In genomic region chr20:50478162-50479036, GRCh38 we compare ENCODE assay signal across 8 cellular contexts. TPM values are rescaled to one million over a fixed set of nuclear protein-coding genes. Genes with fewer than 3 reads are reported as not detected.
DNase-seq lines count a peak whose midpoint lies in the region; ATAC-seq and TF ChIP-seq lines count a peak whose summit lies in the region.

No MANE protein-coding gene starts in this region.

- DNase-seq in Caco-2 (peak; percentile 91 to 92), NAMALWA (ENCODE audit: low spot score) (peak; percentile 91), chondrocyte (ENCODE audit: low spot score) (no peak), memory B cell (ENCODE audit: low spot score in 2 of 2) (peak; percentile 58 to 75), NCI-H1694 (lab: John Stamatoyannopoulos, UW) (no peak)
- peak; percentile 54 for DNase-seq in stimulated activated CD8-positive, alpha-beta memory T cell treated with anti-CD3 and anti-CD28 coated beads, Interleukin-7, amount 100 ng/mL, for 24 hours (ENCODE audit: low read depth)

- ATAC-seq in GM21528 (IDR thresholded peaks at IDR 0.05; ENCODE audit: low FRiP score, unreplicated experiment) (peak; percentile 55), memory B cell (ENCODE audit: low read depth) (peak; percentile 100)
- peak; percentile 98 to 100 for ATAC-seq in activated CD4-positive, CD25-positive, alpha-beta regulatory T cell treated with anti-CD3 and anti-CD28 coated beads, Interleukin-2, amount 50 U/mL, for 24 hours

- H3K4me1 Mint-ChIP-seq in Caco-2 (ENCODE audit: low read depth, unreplicated experiment) = peaks cover 7% of the 10 kb centered on the region
- H3K4me1 Mint-ChIP-seq in chondrocyte (ENCODE audit: low read depth) = no peaks in the 10 kb centered on the region
- H3K4me1 Mint-ChIP-seq in memory B cell = peaks cover 10% of the 10 kb centered on the region

- intact Hi-C loops in Caco-2 (cut with micrococcal nuclease; ENCODE audit: unreplicated experiment) = loop anchor here (1.0 kb wide), 3 partner anchors 28 to 102 kb away; no protein-coding TSS in a partner anchor

- H3K36me3 ChIP-seq in Caco-2 (ENCODE audit: control insufficient read depth, insufficient read depth, low read length) = no peaks in the 10 kb centered on the region

- H3K9me3 ChIP-seq in Caco-2 = no peaks in the 10 kb centered on the region

- TF ChIP-seq CTCF in Caco-2 (IDR thresholded peaks at IDR 0.05; ENCODE audit: insufficient read depth in 1 of 2, low read depth in 1 of 2, low read length in 1 of 2, severe bottlenecking in 1 of 2, unreplicated experiment in 1 of 2) (peak; percentile 92 to 97), chondrocyte (IDR thresholded peaks at IDR 0.05) (peak; percentile 77)

- H3K9me3 Mint-ChIP-seq in Caco-2 (ENCODE audit: unreplicated experiment) (no peaks in the 10 kb centered on the region), chondrocyte (ENCODE audit: low read depth) (no peaks in the 10 kb centered on the region), memory B cell (no peaks in the 10 kb centered on the region)

- CTCF ChIA-PET in Caco-2 (lab: Charles Lee) = interaction anchor here (0.6 to 2.0 kb wide), 14 partner anchors 9 to 313 kb away, joined by 3 to 20 read pairs (median 4); no protein-coding TSS in a partner anchor

- no peak overlapping the region for H3K4me3 ChIP-seq in Caco-2 (ENCODE audit: low read depth, low read length)

- peaks cover 14% of the 10 kb centered on the region for H3K4me1 ChIP-seq in Caco-2

- no peaks in the 10 kb centered on the region for H3K27me3 Mint-ChIP-seq in Caco-2 (ENCODE audit: insufficient read depth, unreplicated experiment)
- H3K27me3 Mint-ChIP-seq in chondrocyte (ENCODE audit: low read depth) = no peaks in the 10 kb centered on the region
- no peaks in the 10 kb centered on the region for H3K27me3 Mint-ChIP-seq in memory B cell

- H3K36me3 Mint-ChIP-seq in Caco-2 (ENCODE audit: insufficient read depth, unreplicated experiment) = no peaks in the 10 kb centered on the region
- no peaks in the 10 kb centered on the region for H3K36me3 Mint-ChIP-seq in chondrocyte (ENCODE audit: low read depth)
- H3K36me3 Mint-ChIP-seq in memory B cell = no peaks in the 10 kb centered on the region

- no peak overlapping the region for H3K27ac Mint-ChIP-seq in Caco-2 (ENCODE audit: unreplicated experiment)
- H3K27ac Mint-ChIP-seq in chondrocyte (ENCODE audit: unreplicated experiment) = no peak overlapping the region
- no peak overlapping the region for H3K27ac Mint-ChIP-seq in memory B cell

- H3K4me3 Mint-ChIP-seq in Caco-2 (ENCODE audit: unreplicated experiment) (no peak overlapping the region), chondrocyte (ENCODE audit: unreplicated experiment) (no peak overlapping the region), memory B cell (no peak overlapping the region)

- POLR2A ChIA-PET in Caco-2 (lab: Charles Lee) = no interaction called here

- H3K27me3 ChIP-seq in Caco-2 (replicated peaks; ENCODE audit: control insufficient read depth, insufficient read depth, low read length) = no peaks in the 10 kb centered on the region

- no TSS peak for BruUV-seq in Caco-2 (replicated peaks; lab: Mats Ljungman, UMichigan)

RNA-seq across cellular contexts. Expression of gene PTPN1, which starts 31.8 kb away (rescaled TPM):
- 65.0 and 65.2 TPM in 2 replicates for total RNA-seq in Caco-2 (2022)
- 30.3 to 32.4 TPM (median 30.8 TPM) in 3 replicates for total RNA-seq in chondrocyte

Comparison
In these comparisons a context has a peak if more than half of its experiments do, and no peak if none do; other contexts are left out.
1. DNase-seq: peak in Caco-2 (2 of 2), NAMALWA (single experiment), memory B cell (2 of 2) and stimulated activated CD8-positive, alpha-beta memory T cell treated with anti-CD3 and anti-CD28 coated beads, Interleukin-7, amount 100 ng/mL, for 24 hours (single experiment); none in chondrocyte (single experiment) and NCI-H1694 (single experiment).
2. Peak in every context shown above with its lines, with median percentiles within 50 percentile points of each other: ATAC-seq.